10 cellular contexts compared by ENCODE assay signal in the genomic region with DNA sequence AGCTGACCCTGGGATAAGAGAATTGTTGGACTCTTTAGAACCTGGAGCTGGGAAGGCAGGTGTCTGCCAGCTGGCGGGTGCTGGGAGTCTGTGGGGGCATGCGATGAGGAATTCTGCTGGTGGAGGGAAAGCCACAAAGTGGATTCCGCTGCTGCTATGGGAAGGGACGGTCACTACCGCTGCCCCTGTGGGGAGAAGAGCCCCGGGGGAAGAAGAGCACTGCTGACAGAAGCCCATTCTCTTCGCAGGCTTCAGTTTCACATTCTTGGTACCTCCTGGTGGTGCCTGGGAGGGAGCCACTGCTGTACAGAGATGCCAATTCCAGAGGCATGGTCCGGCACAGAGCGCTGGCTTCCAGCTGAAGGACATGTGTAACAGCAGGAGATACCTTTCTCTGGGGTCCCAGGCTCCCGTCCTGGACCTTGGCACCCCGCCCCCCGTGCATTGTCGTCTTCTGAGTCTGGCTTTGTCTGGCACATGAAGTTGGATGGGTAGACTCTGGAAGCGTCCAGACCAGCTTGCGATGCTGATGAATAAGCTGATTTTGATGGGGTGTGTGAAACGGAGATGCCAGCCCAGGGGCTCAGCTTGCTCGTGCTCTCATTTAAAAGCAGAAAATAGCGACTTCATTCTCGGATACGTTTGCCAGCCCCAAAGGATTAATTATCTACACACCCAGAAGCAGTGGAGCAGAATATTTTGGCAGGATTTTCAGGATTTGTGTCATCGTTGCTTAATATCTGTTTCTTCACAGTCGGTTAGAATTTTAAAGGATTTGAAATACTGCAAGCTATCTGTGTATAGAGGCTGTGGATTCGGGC. TPM values are rescaled to one million over a fixed set of nuclear protein-coding genes. Genes with fewer than 3 reads are reported as not detected.
A peak's percentile ranks its signal among the peaks of the same experiment; 100 is the strongest.
DNase-seq lines count a peak whose midpoint lies in the region; ATAC-seq and TF ChIP-seq lines count a peak whose summit lies in the region.
"Had no signal": no experiment of that assay in that cellular context is flagged by ENCODE, and none has a peak within 500 bp of the region (broad histone marks: within the 10 kb centered on the region; RNA-seq: fewer than 3 reads in every experiment).

No MANE protein-coding gene starts in this region.

- peak overlapping the region; percentile 47 for H3K4me2 ChIP-seq in parathyroid adenoma (ENCODE audit: low read length)

- TF ChIP-seq CTCF in RWPE1 (conservative IDR thresholded peaks at IDR 0.05; ENCODE audit: low read depth), result no peak
- TF ChIP-seq CTCF in esophagus squamous epithelium (IDR thresholded peaks at IDR 0.05), result no peak
- no peak for TF ChIP-seq CTCF in parathyroid adenoma (IDR thresholded peaks at IDR 0.05)
- TF ChIP-seq CTCF in GM13977 (IDR thresholded peaks at IDR 0.05; ENCODE audit: extremely low read depth, insufficient read depth, missing control alignments), result no peak

- H3K4me1 ChIP-seq in esophagus squamous epithelium, result peaks cover 58 to 85% (median 64%) of the 10 kb centered on the region in 3 donors
- peaks cover 8% of the 10 kb centered on the region for H3K4me1 ChIP-seq in parathyroid adenoma

- DNase-seq in AG20443 (ENCODE audit: low spot score) (peak; percentile 63), RWPE1 (ENCODE audit: low spot score) (no peak), esophagus squamous epithelium (lab: John Stamatoyannopoulos, UW) (no peak), GM13977 (ENCODE audit: low spot score) (no peak), mucosa of gallbladder (ENCODE audit: low spot score) (no peak), NCI-H2081 treated with DMSO at 0.1 percent for 48 hours (lab: John Stamatoyannopoulos, UW) (no peak), left colon (no peak)
- DNase-seq: NCI-H1105, sigmoid colon had no signal

- H3K9me3 ChIP-seq in esophagus squamous epithelium, result no peaks in the 10 kb centered on the region
- H3K9me3 ChIP-seq in parathyroid adenoma (ENCODE audit: control insufficient read depth, low read length), result no peaks in the 10 kb centered on the region
- H3K9me3 ChIP-seq: sigmoid colon had no signal

- no peak overlapping the region for H3K9ac ChIP-seq in parathyroid adenoma

- 20 to 39% methylated on average over 16 to 23 of the region's 23 CpGs for WGBS in esophagus squamous epithelium, 2 donors

- H3K79me2 ChIP-seq in parathyroid adenoma, result peaks cover 6% of the 10 kb centered on the region

- H3K27me3 ChIP-seq in esophagus squamous epithelium, result no peaks in the 10 kb centered on the region
- no peaks in the 10 kb centered on the region for H3K27me3 ChIP-seq in parathyroid adenoma (ENCODE audit: control insufficient read depth, insufficient read depth, low read length)
- H3K27me3 ChIP-seq: sigmoid colon had no signal

- H3K4me3 ChIP-seq in esophagus squamous epithelium, result peak overlapping the region in 1 of 4 donors; percentile 14
- H3K4me3 ChIP-seq in parathyroid adenoma (ENCODE audit: low read depth, low read length), result no peak overlapping the region
- H3K4me3 ChIP-seq: sigmoid colon had no signal

- no peak overlapping the region for H2AFZ ChIP-seq in parathyroid adenoma

- ATAC-seq in left colon, result no peak

- POLR2A ChIA-PET in RWPE1 (lab: Yijun Ruan, JAX; ENCODE audit: low non-redundant PET), result interaction anchor here (0.6 kb wide), 1 partner anchor 45 kb away, joined by 6 read pairs; no protein-coding TSS in a partner anchor

- CTCF ChIA-PET in RWPE1 (lab: Yijun Ruan, JAX), result interaction anchor here (0.6 kb wide), 1 partner anchor 15 kb away, joined by 4 read pairs; no protein-coding TSS in a partner anchor

- in situ Hi-C loops in GM13977 (cut with MboI; ENCODE audit: low pct_unique_long_range_greater_than_20kb, low sequenced_read_pairs, unreplicated experiment), result no loop called here

- peaks cover 0 to 26% (median 0%) of the 10 kb centered on the region in 3 donors for H3K36me3 ChIP-seq in esophagus squamous epithelium
- H3K36me3 ChIP-seq in parathyroid adenoma (ENCODE audit: control insufficient read depth, insufficient read depth, low read length), result no peaks in the 10 kb centered on the region

- peak overlapping the region; percentile 99 for H3K27ac ChIP-seq in RWPE1
- H3K27ac ChIP-seq in esophagus squamous epithelium, result peak overlapping the region; percentile 67 to 85 (median 78)
- no peak overlapping the region for H3K27ac ChIP-seq in parathyroid adenoma

- no peak for TF ChIP-seq POLR2A in esophagus squamous epithelium (IDR thresholded peaks at IDR 0.05)

- intact Hi-C loops in esophagus squamous epithelium (cut with DNase I) (no loop called here), left colon (cut with DNase I, micrococcal nuclease) (loop anchor here in 1 of 2 donors (10.0 kb wide), 2 partner anchors 53 to 67 kb away; a partner anchor contains a TSS)

RNA-seq across cellular contexts. Expression of a gene that starts 13.2 kb away (rescaled TPM):
- total RNA-seq in esophagus squamous epithelium (100 to 1,000 TPM in 2 of 4 donors, 10 to 100 TPM in 2; 42.9 to 114 (median 82.0) TPM), mucosa of gallbladder (188 TPM), left colon (100 to 1,000 TPM; 144 to 188 TPM)

RNA-seq across cellular contexts. Expression of a gene that starts 44.0 kb away (rescaled TPM):
- total RNA-seq in esophagus squamous epithelium (100 to 1,000 TPM; 375 to 700 (median 481) TPM), mucosa of gallbladder (68.2 TPM), left colon (10 to 100 TPM; 69.1 to 74.4 TPM)

RNA-seq across cellular contexts. Expression of a gene that starts 57.3 kb away (rescaled TPM):
- 10 to 100 TPM; 22.5 to 37.2 (median 30.4) TPM for total RNA-seq in esophagus squamous epithelium
- total RNA-seq in mucosa of gallbladder, result 19.2 TPM
- total RNA-seq in left colon, result 10 to 100 TPM; 13.0 to 18.5 TPM
